Comparison of ENCODE assay signal across 8 cellular contexts in the genomic region with DNA sequence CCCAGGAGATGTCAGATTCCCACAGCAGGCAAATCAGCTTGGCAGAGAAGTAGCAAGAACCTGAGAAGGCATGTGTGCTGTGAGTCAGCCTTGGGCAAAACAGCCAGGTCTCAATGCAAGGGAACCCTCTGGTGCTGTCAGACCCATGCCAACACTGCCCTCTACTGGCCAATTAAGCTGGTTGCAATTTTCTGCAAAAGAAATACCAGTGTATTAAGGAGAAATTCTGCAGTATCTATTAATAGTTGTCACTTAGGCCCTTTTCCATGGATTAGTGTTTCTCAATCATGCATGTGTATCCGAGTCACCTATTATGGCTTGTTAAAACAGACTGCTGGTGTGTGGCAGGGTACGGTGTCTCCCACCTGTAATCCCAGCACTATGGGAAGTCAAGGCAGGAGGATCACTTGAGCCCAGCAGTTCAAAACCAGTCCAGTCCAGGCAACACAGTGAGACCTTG. TPM values are rescaled to one million over a fixed set of nuclear protein-coding genes. Genes with fewer than 3 reads are reported as not detected.
DNase-seq lines count a peak whose midpoint lies in the region; ATAC-seq and TF ChIP-seq lines count a peak whose summit lies in the region.

No MANE protein-coding gene starts in this region.

- H3K27ac Mint-ChIP-seq in endodermal cell = peak overlapping the region; percentile 65

- H2BK15ac ChIP-seq in mesendoderm (replicated peaks; ENCODE audit: low read depth) = no peak overlapping the region

- no peak overlapping the region for H3K4me3 ChIP-seq in HL-60 (replicated peaks; ENCODE audit: insufficient read depth, low read length)
- no peak overlapping the region for H3K4me3 ChIP-seq in endodermal cell (ENCODE audit: low read length)
- no peak overlapping the region for H3K4me3 ChIP-seq in mesendoderm (ENCODE audit: low read length)

- no peak overlapping the region for H3K23ac ChIP-seq in mesendoderm (ENCODE audit: low read length)

- TF ChIP-seq CTCF in HL-60 (IDR thresholded peaks at IDR 0.05; ENCODE audit: insufficient read depth, low read length) = peak; percentile 97
- TF ChIP-seq CTCF in endodermal cell (conservative IDR thresholded peaks at IDR 0.05) = peak; percentile 97

- H3K79me2 ChIP-seq in mesendoderm (ENCODE audit: control insufficient read depth, insufficient read depth, low read length) = no peaks in the 10 kb centered on the region

- no peak overlapping the region for H3K56ac ChIP-seq in mesendoderm (ENCODE audit: low read length)

- H3K27ac ChIP-seq in HL-60 (replicated peaks) = no peak overlapping the region
- H3K27ac ChIP-seq in endodermal cell (ENCODE audit: low read depth, low read length) = no peak overlapping the region
- H3K27ac ChIP-seq in mesendoderm (ENCODE audit: low read depth, low read length) = no peak overlapping the region

- no peak overlapping the region for H3K4me2 ChIP-seq in mesendoderm (ENCODE audit: low read length)

- H2BK120ac ChIP-seq in mesendoderm (ENCODE audit: low read depth, low read length) = no peak overlapping the region

- H3K9me3 Mint-ChIP-seq in endodermal cell = no peaks in the 10 kb centered on the region

- H3K4ac ChIP-seq in mesendoderm (ENCODE audit: low read depth, low read length) = no peak overlapping the region

- H3K36me3 Mint-ChIP-seq in endodermal cell (ENCODE audit: low read depth) = peaks cover 46% of the 10 kb centered on the region

- peaks cover 8% of the 10 kb centered on the region for H3K4me1 Mint-ChIP-seq in endodermal cell

- WGBS in endodermal cell (ENCODE audit: insufficient coverage in 1 of 2, insufficient read length in 1 of 2), 2 experiments = 41 to 45% methylated on average over 2 of the region's 2 CpGs
- WGBS in mesendoderm (ENCODE audit: extremely low coverage, insufficient coverage, low lambda C conversion rate) = no CpG with 5 or more reads among the region's 2 CpGs

- peaks cover 61% of the 10 kb centered on the region for H3K36me3 ChIP-seq in endodermal cell (ENCODE audit: control insufficient read depth, insufficient read depth, low read length)
- H3K36me3 ChIP-seq in mesendoderm (ENCODE audit: control insufficient read depth, insufficient read depth, low read length) = no peaks in the 10 kb centered on the region

- no peak overlapping the region for H3K9ac ChIP-seq in endodermal cell (ENCODE audit: extremely low read depth, low read length, poor library complexity, severe bottlenecking)
- no peak overlapping the region for H3K9ac ChIP-seq in mesendoderm (ENCODE audit: low read length)

- H2BK5ac ChIP-seq in mesendoderm (ENCODE audit: low read length) = no peak overlapping the region

- H3K4me3 Mint-ChIP-seq in endodermal cell = no peak overlapping the region

- no peak overlapping the region for H3K18ac ChIP-seq in mesendoderm (ENCODE audit: low read length)

- DNase-seq in DMS79 (lab: John Stamatoyannopoulos, UW) (peak; percentile 41), HL-60 (ENCODE audit: low read depth in 1 of 2, low spot score in 1 of 2) (peak; percentile 59 to 80), NOMO-1 treated with dmso at 0.1 percent for 144 hours (lab: John Stamatoyannopoulos, UW; ENCODE audit: unreplicated experiment) (peak; percentile 58), endodermal cell (peak; percentile 86), mesendoderm (peak; percentile 93)
- DNase-seq in activated CD8-positive, alpha-beta memory T cell treated with anti-CD3 and anti-CD28 coated beads for 24 hours = peak; percentile 75
- peak; percentile 38 to 41 for DNase-seq in stimulated activated CD8-positive, alpha-beta memory T cell treated with anti-CD3 and anti-CD28 coated beads, Interleukin-15, amount 100 ng/mL, for 48 hours (ENCODE audit: low read depth in 2 of 2)

- H4K8ac ChIP-seq in mesendoderm (ENCODE audit: low read depth, low read length) = no peak overlapping the region

- no peaks in the 10 kb centered on the region for H3K27me3 Mint-ChIP-seq in endodermal cell (ENCODE audit: insufficient read depth)

- no peaks in the 10 kb centered on the region for H3K9me3 ChIP-seq in endodermal cell (ENCODE audit: control insufficient read depth, low read length)

- H3K4me1 ChIP-seq in endodermal cell (ENCODE audit: control insufficient read depth, insufficient read depth, low read length) = no peaks in the 10 kb centered on the region
- H3K4me1 ChIP-seq in mesendoderm (ENCODE audit: control insufficient read depth, low read depth, low read length) = no peaks in the 10 kb centered on the region

- no peak for ATAC-seq in GM21723 (IDR thresholded peaks at IDR 0.05; ENCODE audit: unreplicated experiment)

- H2AK5ac ChIP-seq in mesendoderm (ENCODE audit: low read length) = no peak overlapping the region

- H3K27me3 ChIP-seq in HL-60 (ENCODE audit: insufficient read depth, poor library complexity, severe bottlenecking) = no peaks in the 10 kb centered on the region
- H3K27me3 ChIP-seq in endodermal cell (ENCODE audit: control insufficient read depth, insufficient read depth, low read length, poor library complexity, severe bottlenecking) = no peaks in the 10 kb centered on the region
- no peaks in the 10 kb centered on the region for H3K27me3 ChIP-seq in mesendoderm (ENCODE audit: insufficient read depth, low read length, poor library complexity)

- peaks cover 7% of the 10 kb centered on the region for H3K79me1 ChIP-seq in mesendoderm (ENCODE audit: low read length)

- H4K5ac ChIP-seq in mesendoderm (ENCODE audit: low read length) = no peak overlapping the region

RNA-seq across cellular contexts. Expression of a gene that starts 26.2 kb away (rescaled TPM):
- 100 to 1,000 TPM; 152 to 169 TPM for total RNA-seq in endodermal cell
- 134 TPM for polyA plus RNA-seq in endodermal cell (2013, experiment 1 of 2)
- 129 TPM for polyA plus RNA-seq in endodermal cell (2013, experiment 2 of 2)
- 132 TPM for polyA plus RNA-seq in mesendoderm (2013, experiment 1 of 2)
- polyA plus RNA-seq in mesendoderm (2013, experiment 2 of 2) = 135 TPM

Comparison
In these comparisons a context has a peak if more than half of its experiments do, and no peak if none do; other contexts are left out.
1. DNase-seq: peak in every context shown above with its lines; median percentile 93 in mesendoderm; 86 in endodermal cell; 75 in activated CD8-positive, alpha-beta memory T cell treated with anti-CD3 and anti-CD28 coated beads for 24 hours; 70 in HL-60; 58 in NOMO-1 treated with dmso at 0.1 percent for 144 hours; 41 in DMS79; 40 in stimulated activated CD8-positive, alpha-beta memory T cell treated with anti-CD3 and anti-CD28 coated beads, Interleukin-15, amount 100 ng/mL, for 48 hours.